24 cellular contexts compared by ENCODE assay signal in the genomic region with DNA sequence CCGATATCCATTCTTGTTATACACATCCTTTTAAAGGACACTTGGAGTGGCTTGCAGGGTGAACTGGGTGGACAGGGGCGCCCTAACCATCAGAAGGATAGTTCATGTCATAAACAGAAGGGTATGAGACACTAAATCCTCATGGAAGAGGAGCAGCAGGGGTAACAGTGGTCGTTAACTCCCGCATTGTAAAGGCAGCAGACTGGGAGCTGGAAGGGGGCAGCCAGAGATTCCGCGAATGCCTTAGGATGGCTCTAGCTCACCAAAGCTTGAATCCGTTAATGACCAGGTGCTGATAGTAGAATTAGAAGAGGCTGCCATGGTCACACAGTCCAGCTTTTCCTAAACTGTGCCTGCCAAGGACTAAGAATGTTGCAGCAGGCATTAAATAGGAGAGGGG.
"Had no signal": no experiment of that assay in that cellular context is flagged by ENCODE, and none has a peak within 500 bp of the region (broad histone marks: within the 10 kb centered on the region; RNA-seq: fewer than 3 reads in every experiment).

No MANE protein-coding gene starts in this region.

- H3K9me3 Mint-ChIP-seq: naive thymus-derived CD8-positive, alpha-beta T cell; nephron progenitor cell; stimulated activated naive B cell treated with anti-CD40 and anti-IgM and Interleukin-4, amounts not matched to agents 10 μg/mL and 1 μg/mL and 100 μg/mL, for 72 hours; stimulated activated naive CD8-positive, alpha-beta T cell treated with anti-CD3 and anti-CD28 coated beads, Interleukin-15, Interleukin-2, amounts not matched to agents 100 ng/mL and 50 ng/mL, for 24 hours had no signal

- H3K4me3 ChIP-seq: dorsolateral prefrontal cortex, gastrocnemius medialis, heart left ventricle, hepatocyte, pancreas, right lobe of liver, suprapubic skin, transverse colon, upper lobe of right lung, uterus had no signal

- H3K36me3 ChIP-seq: gastrocnemius medialis, heart left ventricle, pancreas, right lobe of liver, suprapubic skin, transverse colon, upper lobe of right lung, uterus had no signal

- H3K4me1 ChIP-seq: gastrocnemius medialis, heart left ventricle, pancreas, right lobe of liver, suprapubic skin, transverse colon, upper lobe of right lung, uterus had no signal

- H3K36me3 Mint-ChIP-seq: naive thymus-derived CD8-positive, alpha-beta T cell; stimulated activated naive B cell treated with anti-CD40 and anti-IgM and Interleukin-4, amounts not matched to agents 10 μg/mL and 1 μg/mL and 100 μg/mL, for 72 hours had no signal

- DNase-seq: dorsolateral prefrontal cortex; effector CD4-positive, alpha-beta T cell; foreskin fibroblast; gastrocnemius medialis; heart left ventricle; kidney; mesenchymal stem cell; midbrain; naive thymus-derived CD8-positive, alpha-beta T cell; nephron progenitor cell; occipital lobe; pancreas; right lobe of liver; small intestine; stimulated activated CD4-positive, alpha-beta T cell treated with anti-CD3 and anti-CD28 coated beads, Interleukin-15, amount 100 ng/mL, for 24 hours; stimulated activated CD4-positive, alpha-beta T cell treated with anti-CD3 and anti-CD28 coated beads, Interleukin-2, amount 100 ng/mL, for 48 hours; stimulated activated naive B cell treated with anti-CD40 and anti-IgM and Interleukin-4, amounts not matched to agents 10 μg/mL and 1 μg/mL and 100 μg/mL, for 72 hours; transverse colon; upper lobe of right lung; uterus had no signal

- H3K27ac Mint-ChIP-seq: naive thymus-derived CD8-positive, alpha-beta T cell; nephron progenitor cell; stimulated activated naive B cell treated with anti-CD40 and anti-IgM and Interleukin-4, amounts not matched to agents 10 μg/mL and 1 μg/mL and 100 μg/mL, for 72 hours; stimulated activated naive CD8-positive, alpha-beta T cell treated with anti-CD3 and anti-CD28 coated beads, Interleukin-15, Interleukin-2, amounts not matched to agents 100 ng/mL and 50 ng/mL, for 24 hours had no signal

- H3K4me1 Mint-ChIP-seq: naive thymus-derived CD8-positive, alpha-beta T cell; stimulated activated naive B cell treated with anti-CD40 and anti-IgM and Interleukin-4, amounts not matched to agents 10 μg/mL and 1 μg/mL and 100 μg/mL, for 72 hours had no signal

- H3K27me3 ChIP-seq: dorsolateral prefrontal cortex, hepatocyte, right lobe of liver, uterus had no signal

- H3K4me3 Mint-ChIP-seq: naive thymus-derived CD8-positive, alpha-beta T cell; nephron progenitor cell; stimulated activated naive B cell treated with anti-CD40 and anti-IgM and Interleukin-4, amounts not matched to agents 10 μg/mL and 1 μg/mL and 100 μg/mL, for 72 hours; stimulated activated naive CD8-positive, alpha-beta T cell treated with anti-CD3 and anti-CD28 coated beads, Interleukin-15, Interleukin-2, amounts not matched to agents 100 ng/mL and 50 ng/mL, for 24 hours had no signal

- H3K27ac ChIP-seq: dorsolateral prefrontal cortex, epithelial cell of prostate, gastrocnemius medialis, heart left ventricle, hepatocyte, pancreas, right lobe of liver, suprapubic skin, transverse colon, upper lobe of right lung, uterus had no signal

- H3K9me3 ChIP-seq: gastrocnemius medialis, heart left ventricle, pancreas, right lobe of liver, suprapubic skin, transverse colon, upper lobe of right lung, uterus had no signal
